ENCODE assay signal across 1 cellular context in genomic region chr14:105488781-105489606, GRCh38.
TF ChIP-seq lines count a peak whose summit lies in the region.

No MANE protein-coding gene starts in this region.

TF ChIP-seq in K562, 482 proteins besides CTCF, POLR2A, EP300 and RAD21:
- TF ChIP-seq PTBP1 (IDR thresholded peaks at IDR 0.05; ENCODE audit: low read depth, low read length) (no peak), POLR2G (IDR thresholded peaks at IDR 0.05; ENCODE audit: low read depth, low read length) (0 out of 2 replicates have a peak, but pooled peaks have one; percentile 28)
